ENCODE assay signal across 1 cellular context in the genomic region with DNA sequence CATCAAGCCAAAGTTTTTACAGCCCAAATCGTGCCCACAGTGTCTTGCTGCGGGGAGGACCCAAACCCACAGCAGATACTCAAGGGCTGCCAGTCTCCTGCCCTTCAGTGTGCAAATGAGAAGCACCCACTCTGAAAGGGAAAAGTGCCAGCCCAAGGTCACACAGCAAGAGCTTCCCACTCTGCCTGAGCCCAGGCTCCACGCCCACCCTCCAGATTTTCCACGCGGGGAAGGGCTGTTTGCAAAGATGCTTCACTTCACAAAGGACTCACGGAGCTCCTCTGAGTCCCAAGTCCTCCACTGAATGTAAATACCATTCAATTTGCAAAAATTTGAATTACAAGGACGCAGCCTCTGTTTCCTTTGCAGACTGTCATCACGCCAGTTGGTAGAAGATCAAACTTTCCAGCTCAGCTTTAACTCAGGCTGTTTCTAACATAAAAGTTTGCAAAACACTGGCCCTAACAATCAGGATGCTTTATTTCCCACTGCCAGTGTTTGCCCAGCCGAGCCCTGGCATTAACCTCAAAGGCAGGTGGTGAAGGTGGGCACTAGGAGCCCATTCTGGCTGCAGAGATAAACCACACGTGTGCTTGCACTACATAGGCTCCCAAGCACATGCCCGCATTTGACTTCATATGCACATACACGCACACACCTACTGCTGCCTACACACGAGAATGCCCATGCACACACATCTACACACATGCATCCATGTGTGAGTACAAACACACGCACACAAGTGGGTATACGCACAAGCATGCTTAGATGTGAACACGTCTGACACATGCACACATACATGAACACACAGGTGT.
A peak's percentile ranks its signal among the peaks of the same experiment; 100 is the strongest.
TF ChIP-seq lines count a peak whose summit lies in the region.

No MANE protein-coding gene starts in this region.

TF ChIP-seq in H1, 55 proteins besides CTCF, POLR2A, EP300 and RAD21:
- no peak for TF ChIP-seq CBX5 (IDR thresholded peaks at IDR 0.05; ENCODE audit: low read depth, low read length)
- TF ChIP-seq, protein P1, sequence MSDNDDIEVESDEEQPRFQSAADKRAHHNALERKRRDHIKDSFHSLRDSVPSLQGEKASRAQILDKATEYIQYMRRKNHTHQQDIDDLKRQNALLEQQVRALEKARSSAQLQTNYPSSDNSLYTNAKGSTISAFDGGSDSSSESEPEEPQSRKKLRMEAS (IDR thresholded peaks at IDR 0.05): peak; percentile 17; the same call in 1 of the 2 replicates
TF ChIP-seq in H1: peak in this region for 1.
